Comparison of ENCODE assay signal across 8 cellular contexts in the genomic region with DNA sequence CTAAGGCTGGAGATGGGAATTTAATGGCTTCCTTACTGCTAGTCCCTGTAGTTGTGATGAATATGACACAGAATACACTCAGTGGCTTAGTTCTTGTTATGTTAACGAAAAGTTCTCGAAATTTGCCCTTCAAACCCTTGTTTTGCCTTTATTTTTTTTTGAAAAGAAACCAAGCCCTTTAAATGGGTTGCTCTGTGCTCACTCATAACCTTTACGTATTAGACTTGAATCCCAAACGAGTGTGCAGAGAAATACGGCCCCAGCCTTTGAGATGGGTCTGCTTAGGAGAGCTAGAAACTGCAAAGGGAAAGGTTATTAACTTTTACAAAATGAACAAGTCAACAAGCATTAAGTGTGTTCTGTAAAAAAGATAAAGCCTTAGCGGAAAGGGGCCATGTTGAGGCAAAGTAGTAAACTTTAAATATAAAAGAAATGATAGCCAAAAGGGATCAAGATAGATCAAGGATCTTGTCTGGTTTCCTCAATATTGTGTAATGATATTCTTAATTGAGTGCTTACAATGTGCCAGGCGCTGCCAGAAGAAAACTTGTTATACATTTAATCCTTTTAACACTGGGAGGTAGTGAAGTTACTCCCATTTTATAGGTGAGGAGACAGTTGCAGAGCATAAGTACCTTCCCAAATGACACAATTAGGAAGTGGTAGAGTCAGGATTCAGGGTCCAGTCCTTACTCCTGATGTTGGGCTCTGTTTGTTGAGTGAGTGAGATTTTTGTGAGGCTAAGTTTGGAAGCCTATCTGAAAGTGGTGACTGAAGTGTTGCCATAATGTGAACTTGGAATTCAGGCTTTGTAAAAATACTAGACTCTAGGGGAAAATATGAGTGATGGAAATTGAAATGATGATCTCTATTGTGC. TPM values are rescaled to one million over a fixed set of nuclear protein-coding genes. Genes with fewer than 3 reads are reported as not detected.
DNase-seq lines count a peak whose midpoint lies in the region; ATAC-seq, FAIRE-seq and TF ChIP-seq lines count a peak whose summit lies in the region.

No MANE protein-coding gene starts in this region.

- peak overlapping the region; percentile 71 to 95 (median 84) for H3K4me3 ChIP-seq in BLaER1 treated with 17β-estradiol and CSF1 and Interleukin-3, amounts not matched to agents 10 nM and 100 nM
- peak overlapping the region; percentile 98 for H3K4me3 ChIP-seq in IMR-90 (ENCODE audit: insufficient read depth, low read depth, low read length)
- peak overlapping the region; percentile 63 for H3K4me3 ChIP-seq in astrocyte of the cerebellum (ENCODE audit: low read depth, low read length)
- peak overlapping the region; percentile 78 to 88 (median 80) for H3K4me3 ChIP-seq in HepG2 (replicated peaks in 1 of 3; ENCODE audit: insufficient read depth in 1 of 3, low read depth in 2 of 3, low read length in 3 of 3)
- peak overlapping the region; percentile 71 for H3K4me3 ChIP-seq in thymus (ENCODE audit: low read length)

- intact Hi-C loops in IMR-90 (cut with micrococcal nuclease), result loop anchor here (1.0 to 5.0 kb wide), 4 partner anchors 137 to 392 kb away; no protein-coding TSS in a partner anchor
- intact Hi-C loops in HepG2 (cut with micrococcal nuclease; ENCODE audit: unreplicated experiment), result loop anchor here (2.0 to 5.0 kb wide), 3 partner anchors 252 to 393 kb away; no protein-coding TSS in a partner anchor

- ATAC-seq in IMR-90 (ENCODE audit: low read depth) (no peak), HepG2 (no peak), GM21576 (IDR thresholded peaks at IDR 0.05; ENCODE audit: unreplicated experiment) (no peak)

- in situ Hi-C loops in IMR-90 (cut with MboI; ENCODE audit: low sequenced_read_pairs) (loop anchor here (5.0 kb wide), 1 partner anchor 392 kb away; no protein-coding TSS in a partner anchor), astrocyte of the cerebellum (cut with HindIII; ENCODE audit: low sequenced_read_pairs) (loop anchor here (5.0 kb wide), 1 partner anchor 392 kb away; no protein-coding TSS in a partner anchor), HepG2 (cut with HindIII; ENCODE audit: extremely low pct_ligation_motif_present, low pct_unique_long_range_greater_than_20kb) (loop anchor here (25.0 kb wide), 1 partner anchor 242 kb away; no protein-coding TSS in a partner anchor)

- peak overlapping the region; percentile 92 for H2BK5ac ChIP-seq in IMR-90 (ENCODE audit: low read depth, low read length, poor library complexity, severe bottlenecking)

- H2BK15ac ChIP-seq in IMR-90 (ENCODE audit: low read depth, low read length), result no peak overlapping the region; the same call in 2 of the 3 replicates

- TF ChIP-seq RAD21 in IMR-90 (IDR thresholded peaks at IDR 0.05; ENCODE audit: low read length) (no peak), HepG2 (CRISPR knock-in tag; IDR thresholded peaks at IDR 0.05) (no peak)

- H3K23ac ChIP-seq in IMR-90 (ENCODE audit: low read depth, low read length), result peak overlapping the region; percentile 93; the same call in 1 of the 2 replicates

- peak overlapping the region; percentile 80; the same call in 1 of the 2 replicates for H3K18ac ChIP-seq in IMR-90 (ENCODE audit: low read depth, low read length)

- H3K79me1 ChIP-seq in IMR-90 (ENCODE audit: low read depth in 1 of 2, low read length in 2 of 2), result peaks cover 0 to 31% of the 10 kb centered on the region in 2 experiments; a peak in 3 of 4 replicates

- no peak overlapping the region; the same call in 1 of the 2 replicates for H2AK5ac ChIP-seq in IMR-90 (ENCODE audit: low read depth, low read length)

- H3K4ac ChIP-seq in IMR-90 (ENCODE audit: low read depth, low read length), result peak overlapping the region; percentile 59; the same call in 1 of the 2 replicates

- peaks cover 0 to 12% (median 0%) of the 10 kb centered on the region in 11 experiments; a peak in 4 of 22 replicates for H3K9me3 ChIP-seq in BLaER1 treated with 17β-estradiol and CSF1 and Interleukin-3, amounts not matched to agents 10 nM and 100 nM (replicated peaks in 1 of 11)
- H3K9me3 ChIP-seq in IMR-90 (ENCODE audit: control insufficient read depth, insufficient read depth, low read length) (no peaks in the 10 kb centered on the region), HepG2 (ENCODE audit: low read length) (no peaks in the 10 kb centered on the region), thymus (ENCODE audit: control insufficient read depth) (no peaks in the 10 kb centered on the region)

- H3K9me1 ChIP-seq in IMR-90 (ENCODE audit: insufficient read depth, low read length), result peaks cover 4% of the 10 kb centered on the region; the same call in 1 of the 2 replicates

- peaks cover 24 to 61% (median 55%) of the 10 kb centered on the region in 11 experiments; a peak in 21 of 22 replicates for H4K20me1 ChIP-seq in BLaER1 treated with 17β-estradiol and CSF1 and Interleukin-3, amounts not matched to agents 10 nM and 100 nM
- peaks cover 41% of the 10 kb centered on the region for H4K20me1 ChIP-seq in IMR-90 (ENCODE audit: insufficient read depth, low read length)
- peaks cover 50% of the 10 kb centered on the region for H4K20me1 ChIP-seq in HepG2 (ENCODE audit: insufficient read depth, low read length)

- CTCF ChIA-PET in IMR-90 (lab: Yijun Ruan, JAX) (interaction anchor here (0.7 to 1.4 kb wide), 4 partner anchors 18 to 392 kb away, joined by 3 to 6 read pairs (median 5); no protein-coding TSS in a partner anchor), HepG2 (lab: Yijun Ruan, JAX; ENCODE audit: low intra/inter-chr PET ratio, low total read pairs) (no interaction called here)

- TF ChIP-seq EP300 in HepG2 (IDR thresholded peaks at IDR 0.05; ENCODE audit: low read depth in 2 of 2, low read length in 2 of 2) (no peak), HepG2 (CRISPR knock-in tag; IDR thresholded peaks at IDR 0.05; ENCODE audit: borderline replicate concordance) (no peak)

- H2BK20ac ChIP-seq in IMR-90 (ENCODE audit: low read depth, low read length), result no peak overlapping the region

- BruUV-seq in IMR-90 (replicated peaks; lab: Mats Ljungman, UMichigan), result TSS peak; percentile 62
- BruUV-seq in HepG2 (replicated peaks; lab: Mats Ljungman, UMichigan), result TSS peak; percentile 67

- 0 out of 4 replicates have a peak overlapping the region, but pooled peaks of 1 of the 2 experiments have one; percentile 40 for H4K8ac ChIP-seq in IMR-90 (ENCODE audit: low read depth in 2 of 2, low read length in 2 of 2)

- POLR2A ChIA-PET in IMR-90 (lab: Charles Lee; ENCODE audit: unreplicated experiment) (no interaction called here), HepG2 (lab: Yijun Ruan, JAX) (no interaction called here)

- no peak overlapping the region for H4K91ac ChIP-seq in IMR-90 (ENCODE audit: insufficient read depth, low read depth, low read length)

- peak; percentile 14 for DNase-seq in IMR-90
- DNase-seq in astrocyte of the cerebellum (ENCODE audit: low read depth), result no peak
- no peak for DNase-seq in HepG2 (ENCODE audit: low spot score)
- no peak for DNase-seq in NCI-H446 (lab: John Stamatoyannopoulos, UW)
- no peak for DNase-seq in putamen (ENCODE audit: low spot score)

- no peak overlapping the region for H2AK9ac ChIP-seq in IMR-90 (replicated peaks; ENCODE audit: low read depth, low read length, poor library complexity)

- H3K27ac ChIP-seq in BLaER1 treated with 17β-estradiol and CSF1 and Interleukin-3, amounts not matched to agents 10 nM and 100 nM, result peak overlapping the region; percentile 82 to 97 (median 92)
- H3K27ac ChIP-seq in IMR-90 (ENCODE audit: insufficient read depth, low read length) (peak overlapping the region; percentile 59; the same call in 1 of the 2 replicates), HepG2 (ENCODE audit: extremely low read length, insufficient read depth, low read length) (peak overlapping the region; percentile 64), thymus (ENCODE audit: low read depth) (no peak overlapping the region)

- peaks cover 4 to 37% (median 24%) of the 10 kb centered on the region in 11 experiments; a peak in 19 of 22 replicates for H3K36me3 ChIP-seq in BLaER1 treated with 17β-estradiol and CSF1 and Interleukin-3, amounts not matched to agents 10 nM and 100 nM
- H3K36me3 ChIP-seq in IMR-90 (ENCODE audit: control insufficient read depth, insufficient read depth, low read length) (peaks cover 2% of the 10 kb centered on the region; the same call in 1 of the 2 replicates), HepG2 (replicated peaks in 1 of 2; ENCODE audit: control insufficient read depth in 1 of 2, insufficient read depth in 2 of 2, low read length in 2 of 2) (peaks cover 3 to 12% of the 10 kb centered on the region in 2 experiments; a peak in 3 of 5 replicates), thymus (ENCODE audit: control insufficient read depth, insufficient read depth) (no peaks in the 10 kb centered on the region)

- peak overlapping the region; percentile 81 to 98 (median 89) for H3K4me2 ChIP-seq in BLaER1 treated with 17β-estradiol and CSF1 and Interleukin-3, amounts not matched to agents 10 nM and 100 nM
- H3K4me2 ChIP-seq in IMR-90 (ENCODE audit: low read depth, low read length) (peak overlapping the region; percentile 99), HepG2 (ENCODE audit: low read depth, low read length) (peak overlapping the region; percentile 64)

- H3K14ac ChIP-seq in IMR-90 (replicated peaks; ENCODE audit: low read depth, low read length), result peak overlapping the region; percentile 93

- no peaks in the 10 kb centered on the region for H3K27me3 ChIP-seq in BLaER1 treated with 17β-estradiol and CSF1 and Interleukin-3, amounts not matched to agents 10 nM and 100 nM
- H3K27me3 ChIP-seq in IMR-90 (ENCODE audit: control insufficient read depth, insufficient read depth, low read length) (no peaks in the 10 kb centered on the region), HepG2 (ENCODE audit: control insufficient read depth in 1 of 2, insufficient read depth in 2 of 2, low read length in 2 of 2) (no peaks in the 10 kb centered on the region; a peak in 1 of 5 replicates), thymus (ENCODE audit: control insufficient read depth, insufficient read depth) (no peaks in the 10 kb centered on the region)

- TF ChIP-seq CTCF in IMR-90 (conservative IDR thresholded peaks at IDR 0.05; ENCODE audit: low read depth, low read length) (no peak), astrocyte of the cerebellum (IDR thresholded peaks at IDR 0.05; ENCODE audit: low read depth, low read length, missing control alignments) (no peak), HepG2 (CRISPR knock-in tag; IDR thresholded peaks at IDR 0.05) (no peak)

- no peak for FAIRE-seq in HepG2 (lab: Jason Lieb, UNC)

- H2AFZ ChIP-seq in IMR-90 (replicated peaks; ENCODE audit: low read length, poor library complexity) (no peak overlapping the region), HepG2 (ENCODE audit: low read length) (no peak overlapping the region)

- H2BK120ac ChIP-seq in IMR-90 (ENCODE audit: low read depth, low read length), result no peak overlapping the region

- peak overlapping the region; percentile 41 for H3K56ac ChIP-seq in IMR-90 (ENCODE audit: extremely low read depth, insufficient read depth, low read length)

- H3K79me2 ChIP-seq in HepG2 (ENCODE audit: insufficient read depth, low read length), result peaks cover 85% of the 10 kb centered on the region

- H3K4me1 ChIP-seq in BLaER1 treated with 17β-estradiol and CSF1 and Interleukin-3, amounts not matched to agents 10 nM and 100 nM, result peaks cover 32 to 63% (median 43%) of the 10 kb centered on the region in 10 experiments
- H3K4me1 ChIP-seq in IMR-90 (ENCODE audit: control insufficient read depth, insufficient read depth, low read length) (peaks cover 12% of the 10 kb centered on the region), HepG2 (ENCODE audit: insufficient read depth, low read length) (peaks cover 52% of the 10 kb centered on the region), thymus (ENCODE audit: control insufficient read depth, insufficient read depth, low read length) (peaks cover 17% of the 10 kb centered on the region)

- dilution Hi-C loops in IMR-90 (cut with HindIII; ENCODE audit: low sequenced_read_pairs, unreplicated experiment), result loop anchor here (25.0 kb wide), 1 partner anchor 392 kb away; no protein-coding TSS in a partner anchor

- TF ChIP-seq POLR2A in IMR-90 (IDR thresholded peaks at IDR 0.05; ENCODE audit: low read depth, low read length), result no peak
- no peak for TF ChIP-seq POLR2A in HepG2 (IDR thresholded peaks at IDR 0.05; ENCODE audit: insufficient read depth in 1 of 2, low read depth in 2 of 2, low read length in 2 of 2)

- H4K5ac ChIP-seq in IMR-90 (ENCODE audit: low read depth, low read length), result peak overlapping the region; percentile 56; the same call in 1 of the 2 replicates

- no CpG with 5 or more reads among the region's 7 CpGs for WGBS in IMR-90 (ENCODE audit: extremely low coverage in 2 of 2, insufficient read length in 1 of 2), 2 experiments
- 2% methylated on average over 7 of the region's 7 CpGs for WGBS in HepG2 (ENCODE audit: low lambda C conversion rate)
- WGBS in thymus, result 15% methylated on average over 7 of the region's 7 CpGs

- peak overlapping the region; percentile 84 to 96 (median 94) for H3K9ac ChIP-seq in BLaER1 treated with 17β-estradiol and CSF1 and Interleukin-3, amounts not matched to agents 10 nM and 100 nM
- H3K9ac ChIP-seq in IMR-90 (ENCODE audit: low read depth, low read length), result peak overlapping the region; percentile 99
- H3K9ac ChIP-seq in HepG2 (ENCODE audit: insufficient read depth, low read depth, low read length), result peak overlapping the region; percentile 81

RNA-seq across cellular contexts. Expression of gene NUDT4, which starts 1.9 kb away (rescaled TPM):
- total RNA-seq in IMR-90 (2012; rRNA removed), result 25.6 and 61.9 TPM in 2 replicates
- 17.8 and 23.6 TPM in 2 replicates for polyA plus RNA-seq in IMR-90 (2012; rRNA removed)
- polyA plus RNA-seq in IMR-90 (2012; cell fraction: cytosol; rRNA removed), result 6.2 and 9.8 TPM in 2 replicates
- polyA plus RNA-seq in IMR-90 (2012; cell fraction: nucleus; rRNA removed; ENCODE audit: low replicate concordance), result 5.4 and 9.6 TPM in 2 replicates
- 70.1 and 94.9 TPM in 2 replicates for total RNA-seq in HepG2 (2016; rRNA removed; fragmentation: Illumina TruSeq; extraction: Trizol)
- total RNA-seq in HepG2 (2016; cell fraction: cytosol; rRNA removed; fragmentation: Illumina TruSeq; extraction: Trizol; ENCODE audit: low read depth), result 9.2 and 11.1 TPM in 2 replicates
- total RNA-seq in HepG2 (2016; cell fraction: insoluble cytoplasmic fraction; rRNA removed; fragmentation: Illumina TruSeq; extraction: Trizol), result 73.4 and 86.7 TPM in 2 replicates
- 63.9 and 68.4 TPM in 2 replicates for total RNA-seq in HepG2 (2016; cell fraction: membrane; rRNA removed; fragmentation: Illumina TruSeq; extraction: Trizol)
- 56.8 and 60.7 TPM in 2 replicates for total RNA-seq in HepG2 (2016; cell fraction: nucleus; rRNA removed; fragmentation: Illumina TruSeq; extraction: Trizol)
- polyA plus RNA-seq in HepG2 (2011; rRNA removed), result 25.8 and 37.3 TPM in 2 replicates
- 17.4 and 24.1 TPM in 2 replicates for polyA plus RNA-seq in HepG2 (2011; cell fraction: cytosol; rRNA removed)
- polyA plus RNA-seq in HepG2 (2011; cell fraction: nucleus; rRNA removed), result 7.0 and 9.4 TPM in 2 replicates
- polyA plus RNA-seq in HepG2 (2012), result 38.9 and 48.2 TPM in 2 replicates
- 8.6 and 16.4 TPM in 2 replicates for polyA plus RNA-seq in HepG2 (2016; cell fraction: cytosol; fragmentation: Illumina TruSeq; extraction: Trizol; ENCODE audit: low read depth)
- polyA plus RNA-seq in HepG2 (2016; cell fraction: insoluble cytoplasmic fraction; fragmentation: Illumina TruSeq; extraction: Trizol; ENCODE audit: low read depth), result 138 and 142 TPM in 2 replicates
- 51.0 and 63.1 TPM in 2 replicates for polyA plus RNA-seq in HepG2 (2016; cell fraction: membrane; fragmentation: Illumina TruSeq; extraction: Trizol; ENCODE audit: low read depth)
- polyA plus RNA-seq in HepG2 (2016; cell fraction: nucleus; fragmentation: Illumina TruSeq; extraction: Trizol; ENCODE audit: insufficient read depth, low read depth), result 102 and 103 TPM in 2 replicates
- 7.4 and 17.4 TPM in 2 replicates for polyA minus RNA-seq in HepG2 (2011; rRNA and poly(A)+ RNA removed; ENCODE audit: low replicate concordance)
- polyA minus RNA-seq in HepG2 (2011; cell fraction: cytosol; rRNA and poly(A)+ RNA removed), result 36.7 and 37.5 TPM in 2 replicates
- 27.8 and 32.6 TPM in 2 replicates for polyA minus RNA-seq in HepG2 (2011; cell fraction: nucleus; rRNA and poly(A)+ RNA removed)
- 42.3 TPM for polyA plus RNA-seq in thymus
